32 cellular contexts compared by ENCODE assay signal in the genomic region with DNA sequence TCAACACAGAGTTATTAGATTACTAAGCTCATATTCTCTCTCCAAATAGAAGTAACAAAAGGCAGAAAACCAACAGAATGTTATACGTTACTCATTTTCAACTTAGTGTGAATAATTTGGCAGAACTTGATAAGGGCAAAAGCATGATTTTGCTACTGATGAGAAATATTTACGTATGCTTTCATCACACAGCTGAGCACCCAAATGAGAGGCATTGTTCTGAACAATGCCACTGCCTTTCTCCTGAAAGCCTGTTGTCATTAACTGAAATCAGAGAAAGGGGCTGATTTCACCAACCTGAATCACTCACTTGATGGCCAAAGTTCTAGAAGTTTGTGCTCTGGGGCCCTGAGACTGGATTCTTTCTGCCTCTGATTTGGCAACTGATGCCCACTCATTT.
"Had no signal": no experiment of that assay in that cellular context is flagged by ENCODE, and none has a peak within 500 bp of the region (broad histone marks: within the 10 kb centered on the region; RNA-seq: fewer than 3 reads in every experiment).

No MANE protein-coding gene starts in this region.

- H3K4me1 ChIP-seq: adrenal gland, body of pancreas, colonic mucosa, esophagus squamous epithelium, foreskin keratinocyte, gastrocnemius medialis, heart left ventricle had no signal

- H3K27ac ChIP-seq: adrenal gland, body of pancreas, colonic mucosa, epithelial cell of prostate, esophagus squamous epithelium, foreskin keratinocyte, gastrocnemius medialis, heart left ventricle had no signal

- H3K27me3 ChIP-seq: adrenal gland, body of pancreas, colonic mucosa, esophagus squamous epithelium, foreskin keratinocyte, gastrocnemius medialis, heart left ventricle had no signal

- H3K4me3 ChIP-seq: adrenal gland, body of pancreas, colonic mucosa, esophagus squamous epithelium, gastrocnemius medialis, heart left ventricle had no signal

- H3K9me3 Mint-ChIP-seq: activated CD8-positive, alpha-beta T cell treated with anti-CD3 and anti-CD28 coated beads for 36 hours; activated naive CD4-positive, alpha-beta T cell treated with anti-CD3 and anti-CD28 coated beads for 36 hours; activated naive CD4-positive, alpha-beta T cell treated with anti-CD3 and anti-CD28 coated beads, Interleukin-2, amount 50 U/mL, for 24 hours; activated naive CD8-positive, alpha-beta T cell treated with anti-CD3 and anti-CD28 coated beads for 36 hours; activated naive CD8-positive, alpha-beta T cell treated with anti-CD3 and anti-CD28 coated beads, Interleukin-2, amount 50 U/mL, for 24 hours had no signal

- H3K9me3 ChIP-seq: adrenal gland, body of pancreas, colonic mucosa, esophagus squamous epithelium, gastrocnemius medialis, heart left ventricle had no signal

- H3K4me1 Mint-ChIP-seq: activated naive CD4-positive, alpha-beta T cell treated with anti-CD3 and anti-CD28 coated beads, Interleukin-2, amount 50 U/mL, for 24 hours; activated naive CD8-positive, alpha-beta T cell treated with anti-CD3 and anti-CD28 coated beads for 36 hours; T-helper 17 cell had no signal

- H3K27ac Mint-ChIP-seq: activated CD8-positive, alpha-beta T cell treated with anti-CD3 and anti-CD28 coated beads for 36 hours; activated naive CD4-positive, alpha-beta T cell treated with anti-CD3 and anti-CD28 coated beads for 36 hours; activated naive CD4-positive, alpha-beta T cell treated with anti-CD3 and anti-CD28 coated beads, Interleukin-2, amount 50 U/mL, for 24 hours; activated naive CD8-positive, alpha-beta T cell treated with anti-CD3 and anti-CD28 coated beads for 36 hours; activated naive CD8-positive, alpha-beta T cell treated with anti-CD3 and anti-CD28 coated beads, Interleukin-2, amount 50 U/mL, for 24 hours; T-helper 17 cell; T-helper 2 cell treated with Interferon-gamma antibody and Interleukin-4, amounts not matched to agents 5 μg/mL and 100 μg/mL, for 36 hours had no signal

- DNase-seq: activated CD4-positive, alpha-beta T cell treated with anti-CD3 and anti-CD28 coated beads for 4 hours; activated CD4-positive, alpha-beta T cell treated with anti-CD3 and anti-CD28 coated beads, Interleukin-2, amount 50 U/mL, for 1 hour; activated CD4-positive, alpha-beta T cell treated with anti-CD3 and anti-CD28 coated beads, Interleukin-2, amount 50 U/mL, for 48 hours; activated CD4-positive, CD25-positive, alpha-beta regulatory T cell; activated CD4-positive, CD25-positive, alpha-beta regulatory T cell treated with anti-CD3 and anti-CD28 coated beads, Interleukin-2, amount 50 U/mL, for 72 hours; activated CD8-positive, alpha-beta memory T cell treated with anti-CD3 and anti-CD28 coated beads for 24 hours; activated CD8-positive, alpha-beta T cell treated with anti-CD3 and anti-CD28 coated beads for 36 hours; activated effector memory CD4-positive, alpha-beta T cell treated with anti-CD3 and anti-CD28 coated beads, Interleukin-2, amount 50 U/mL, for 16 hours; activated naive CD4-positive, alpha-beta T cell treated with anti-CD3 and anti-CD28 coated beads for 36 hours; activated naive CD8-positive, alpha-beta T cell treated with anti-CD3 and anti-CD28 coated beads for 36 hours; activated naive CD8-positive, alpha-beta T cell treated with anti-CD3 and anti-CD28 coated beads, Interleukin-2, amount 50 U/mL, for 24 hours; activated T-cell treated with anti-CD3 and anti-CD28 coated beads, Interleukin-2, amount 50 U/mL, for 1 hour; activated T-cell treated with anti-CD3 and anti-CD28 coated beads, Interleukin-2, amount 50 U/mL, for 48 hours; adrenal gland; amygdala; aorta; body of pancreas; caudate nucleus; colonic mucosa; effector CD8-positive, alpha-beta T cell; esophagus squamous epithelium; foreskin keratinocyte; gastrocnemius medialis; glutamatergic neuron; heart left ventricle; hypothalamus; T-helper 1 cell; T-helper 17 cell; T1000 had no signal

- H3K27me3 Mint-ChIP-seq: activated CD8-positive, alpha-beta T cell treated with anti-CD3 and anti-CD28 coated beads for 36 hours; activated naive CD4-positive, alpha-beta T cell treated with anti-CD3 and anti-CD28 coated beads, Interleukin-2, amount 50 U/mL, for 24 hours; T-helper 17 cell had no signal

- H3K4me3 Mint-ChIP-seq: activated CD8-positive, alpha-beta T cell treated with anti-CD3 and anti-CD28 coated beads for 36 hours; activated naive CD4-positive, alpha-beta T cell treated with anti-CD3 and anti-CD28 coated beads for 36 hours; activated naive CD4-positive, alpha-beta T cell treated with anti-CD3 and anti-CD28 coated beads, Interleukin-2, amount 50 U/mL, for 24 hours; activated naive CD8-positive, alpha-beta T cell treated with anti-CD3 and anti-CD28 coated beads for 36 hours; activated naive CD8-positive, alpha-beta T cell treated with anti-CD3 and anti-CD28 coated beads, Interleukin-2, amount 50 U/mL, for 24 hours; T-helper 17 cell; T-helper 2 cell treated with Interferon-gamma antibody and Interleukin-4, amounts not matched to agents 5 μg/mL and 100 μg/mL, for 36 hours had no signal

- ATAC-seq: activated CD8-positive, alpha-beta T cell treated with anti-CD3 and anti-CD28 coated beads for 36 hours; activated naive CD8-positive, alpha-beta T cell treated with anti-CD3 and anti-CD28 coated beads, Interleukin-2, amount 50 U/mL, for 24 hours; body of pancreas; foreskin keratinocyte; gastrocnemius medialis; heart left ventricle; T-helper 17 cell had no signal

- H3K36me3 Mint-ChIP-seq: activated naive CD4-positive, alpha-beta T cell treated with anti-CD3 and anti-CD28 coated beads, Interleukin-2, amount 50 U/mL, for 24 hours; activated naive CD8-positive, alpha-beta T cell treated with anti-CD3 and anti-CD28 coated beads for 36 hours had no signal

- H3K36me3 ChIP-seq: adrenal gland, colonic mucosa, esophagus squamous epithelium, gastrocnemius medialis, heart left ventricle had no signal
